22 cellular contexts compared by ENCODE assay signal in the genomic region with DNA sequence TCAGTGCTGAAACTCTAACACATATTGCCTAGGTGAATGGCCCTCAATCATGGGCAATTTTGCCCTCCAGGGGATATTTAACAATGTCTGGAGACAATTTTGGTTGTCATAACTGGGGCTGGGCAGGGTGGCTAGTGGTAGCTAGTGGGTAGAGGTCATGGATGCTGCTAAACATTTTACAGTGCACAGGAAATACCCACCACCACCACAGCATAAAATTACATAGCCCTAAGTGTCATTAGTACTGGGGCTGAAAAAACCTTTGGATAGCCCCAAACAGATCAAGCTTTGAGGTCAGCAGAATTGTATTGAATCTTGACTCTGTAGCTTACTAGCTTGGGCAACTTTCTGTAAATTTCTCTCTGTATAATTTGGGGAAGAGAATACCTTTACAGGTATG.
DNase-seq lines count a peak whose midpoint lies in the region; ATAC-seq, FAIRE-seq and TF ChIP-seq lines count a peak whose summit lies in the region.
"Had no signal": no experiment of that assay in that cellular context is flagged by ENCODE, and none has a peak within 500 bp of the region (broad histone marks: within the 10 kb centered on the region; RNA-seq: fewer than 3 reads in every experiment).

No MANE protein-coding gene starts in this region.

- H3K27me3 Mint-ChIP-seq in T-helper 17 cell = no peaks in the 10 kb centered on the region
- H3K27me3 Mint-ChIP-seq: IgD-negative memory B cell had no signal

- ATAC-seq in T-helper 17 cell (no peak), foreskin keratinocyte (no peak), GM21576 (IDR thresholded peaks at IDR 0.05; ENCODE audit: unreplicated experiment) (no peak), HG02970 (IDR thresholded peaks at IDR 0.05; ENCODE audit: low FRiP score, unreplicated experiment) (no peak), GM19467 (IDR thresholded peaks at IDR 0.05; ENCODE audit: unreplicated experiment) (no peak)
- ATAC-seq: HCT116, HepG2 had no signal

- H3K9me3 ChIP-seq in T-helper 17 cell (ENCODE audit: control insufficient read depth, low read length, poor library complexity, severe bottlenecking) = peaks cover 2% of the 10 kb centered on the region
- no peaks in the 10 kb centered on the region for H3K9me3 ChIP-seq in small intestine (ENCODE audit: control insufficient read depth, low read depth)
- H3K9me3 ChIP-seq: BLaER1 had no signal

- peak overlapping the region; percentile 16 for H3K27ac Mint-ChIP-seq in T-helper 17 cell
- H3K27ac Mint-ChIP-seq: CD14-positive monocyte, HFFc6, IgD-negative memory B cell had no signal

- no peak for TF ChIP-seq CTCF in foreskin keratinocyte (conservative IDR thresholded peaks at IDR 0.05)

- no peak overlapping the region for H3K4me3 ChIP-seq in small intestine (ENCODE audit: low read depth in 1 of 2, low read length in 2 of 2)
- H3K4me3 ChIP-seq: BLaER1 had no signal

- DNase-seq in NCI-H1417 (lab: John Stamatoyannopoulos, UW) = peak in 2 of 3 experiments; percentile 43 to 71
- no peak for DNase-seq in NCI-H1417 treated with DMSO at 0.1 percent for 48 hours (lab: John Stamatoyannopoulos, UW)
- no peak for DNase-seq in T-helper 17 cell
- no peak for DNase-seq in foreskin keratinocyte
- no peak for DNase-seq in small intestine
- DNase-seq: Calu3; CD4-positive, alpha-beta memory T cell; DMS79 treated with DMSO at 0.1 percent for 48 hours; GF-D8; GOT3; H7; HFFc6 had no signal

- no peaks in the 10 kb centered on the region for H3K27me3 ChIP-seq in foreskin keratinocyte
- H3K27me3 ChIP-seq in small intestine (ENCODE audit: control insufficient read depth in 2 of 2, insufficient read depth in 2 of 2, low read length in 2 of 2) = no peaks in the 10 kb centered on the region
- H3K27me3 ChIP-seq: BLaER1 had no signal

- H3K4me1 Mint-ChIP-seq in T-helper 17 cell = peaks cover 7% of the 10 kb centered on the region
- H3K4me1 Mint-ChIP-seq: CD14-positive monocyte, IgD-negative memory B cell had no signal

- no peaks in the 10 kb centered on the region for H3K36me3 Mint-ChIP-seq in T-helper 17 cell (ENCODE audit: low read depth)
- H3K36me3 Mint-ChIP-seq: CD14-positive monocyte, IgD-negative memory B cell had no signal

- no peaks in the 10 kb centered on the region for H3K36me3 ChIP-seq in small intestine (ENCODE audit: control insufficient read depth in 2 of 2, insufficient read depth in 2 of 2, low read length in 2 of 2)
- H3K36me3 ChIP-seq: BLaER1 had no signal

- peaks cover 9% of the 10 kb centered on the region for H3K4me1 ChIP-seq in foreskin keratinocyte
- no peaks in the 10 kb centered on the region for H3K4me1 ChIP-seq in small intestine (ENCODE audit: control insufficient read depth in 2 of 2, insufficient read depth in 1 of 2, low read depth in 1 of 2, low read length in 1 of 2)
- H3K4me1 ChIP-seq: BLaER1 had no signal

- peak overlapping the region; percentile 80 for H3K27ac ChIP-seq in foreskin keratinocyte
- no peak overlapping the region for H3K27ac ChIP-seq in small intestine (ENCODE audit: low read depth in 1 of 2, low read length in 1 of 2)
- H3K27ac ChIP-seq: 22Rv1, BLaER1 had no signal

- no peak overlapping the region for H3K4me3 Mint-ChIP-seq in T-helper 17 cell
- H3K4me3 Mint-ChIP-seq: CD14-positive monocyte, HFFc6, IgD-negative memory B cell had no signal

- no peak for FAIRE-seq in small intestine (lab: Jason Lieb, UNC)
- FAIRE-seq: GM19239, HepG2 had no signal

Comparison
In these comparisons a context has a peak if more than half of its experiments do, and no peak if none do; other contexts are left out.
1. DNase-seq: peak in NCI-H1417 (2 of 3); none in NCI-H1417 treated with DMSO at 0.1 percent for 48 hours (single experiment), T-helper 17 cell (0 of 3), foreskin keratinocyte (0 of 2) and small intestine (single experiment).